In genomic region chr6:38871745-38872568, GRCh38 we compare ENCODE assay signal across 8 cellular contexts.
DNase-seq lines count a peak whose midpoint lies in the region; ATAC-seq, FAIRE-seq and TF ChIP-seq lines count a peak whose summit lies in the region.

No MANE protein-coding gene starts in this region.

- TF ChIP-seq POLR2A in H1 (IDR thresholded peaks at IDR 0.05; ENCODE audit: control extremely low read depth in 1 of 2, low read depth in 2 of 2, low read length in 2 of 2) = no peak

- H3K79me1 ChIP-seq in H1 (ENCODE audit: low read depth, low read length) = no peaks in the 10 kb centered on the region

- DNase-seq in AG08396 (ENCODE audit: low spot score) (peak; percentile 59), GM19239 (ENCODE audit: insufficient read length, low spot score) (peak; percentile 40), NCI-H510A treated with DMSO at 0.1 percent for 48 hours (lab: John Stamatoyannopoulos, UW) (peak; percentile 88), H1 (ENCODE audit: low read depth in 1 of 2, low spot score in 2 of 2) (peak; percentile 39 to 86), mucosa of descending colon (peak in 2 of 3 donors; percentile 46 to 72)
- DNase-seq in activated CD4-positive, alpha-beta T cell treated with anti-CD3 and anti-CD28 coated beads, Interleukin-2, amount 50 U/mL, for 48 hours = peak; percentile 69 to 77
- peak in 5 of 6 experiments; percentile 3 to 62 (median 27) for DNase-seq in stimulated activated naive CD4-positive, alpha-beta T cell (lab: John Stamatoyannopoulos, UW)

- no peak overlapping the region for H3K14ac ChIP-seq in H1 (ENCODE audit: insufficient read length)

- POLR2A ChIA-PET in H1 (lab: Charles Lee; ENCODE audit: partially characterized antibody) = no interaction called here

- H2BK12ac ChIP-seq in H1 (ENCODE audit: low read depth, low read length) = no peak overlapping the region

- no peak overlapping the region for H3K4ac ChIP-seq in H1 (replicated peaks; ENCODE audit: insufficient read length, low read depth, low read length)

- H3K9me3 ChIP-seq in H1 (ENCODE audit: insufficient read depth in 2 of 2, low read depth in 1 of 2, low read length in 1 of 2) (no peaks in the 10 kb centered on the region), mucosa of descending colon (no peaks in the 10 kb centered on the region)

- peak; percentile 92 to 96 for TF ChIP-seq RAD21 in H1 (IDR thresholded peaks at IDR 0.05 in 1 of 2, conservative IDR thresholded peaks at IDR 0.05 in 1 of 2; ENCODE audit: low read depth in 2 of 2, low read length in 2 of 2)

- H3K27ac ChIP-seq in H1 (ENCODE audit: low read depth, low read length) = no peak overlapping the region

- no peak for TF ChIP-seq EP300 in H1 (IDR thresholded peaks at IDR 0.05; ENCODE audit: borderline replicate concordance in 1 of 2, low read depth in 2 of 2, low read length in 2 of 2)

- no peak overlapping the region for H3K18ac ChIP-seq in H1 (ENCODE audit: extremely low read depth, low read length)

- no peak overlapping the region for H4K5ac ChIP-seq in H1 (ENCODE audit: insufficient read length, low read depth, low read length)

- intact Hi-C loops in mucosa of descending colon (cut with DNase I, micrococcal nuclease) = loop anchor here (5.0 to 10.0 kb wide), 2 partner anchors 433 to 440 kb away; partner anchors contain the start of gene KCNK17 (in 1 of the 2)

- H2BK20ac ChIP-seq in H1 (ENCODE audit: low read length) = no peak overlapping the region

- H4K20me1 ChIP-seq in H1 (replicated peaks in 1 of 2; ENCODE audit: control insufficient read depth in 1 of 2, insufficient read depth in 2 of 2, low read length in 2 of 2) = no peaks in the 10 kb centered on the region

- no peaks in the 10 kb centered on the region for H3K27me3 ChIP-seq in H1 (replicated peaks in 1 of 4; ENCODE audit: control insufficient read depth in 3 of 4, extremely low read depth in 1 of 4, insufficient read depth in 3 of 4, low read length in 3 of 4)

- H3K9ac ChIP-seq in H1 (replicated peaks in 1 of 4; ENCODE audit: extremely low read depth in 1 of 4, low read depth in 3 of 4, low read length in 3 of 4) = no peak overlapping the region

- peak; percentile 73 to 96 (median 91) for TF ChIP-seq CTCF in H1 (IDR thresholded peaks at IDR 0.05; ENCODE audit: control extremely low read depth in 1 of 3, insufficient read depth in 1 of 3, low read depth in 1 of 3, low read length in 3 of 3)
- TF ChIP-seq CTCF in mucosa of descending colon (IDR thresholded peaks at IDR 0.05) = peak; percentile 72

- no peaks in the 10 kb centered on the region; a peak in 1 of 7 replicates for H3K4me1 ChIP-seq in H1 (replicated peaks in 1 of 4; ENCODE audit: control insufficient read depth in 3 of 4, insufficient read depth in 4 of 4, low read length in 3 of 4)
- H3K4me1 ChIP-seq in mucosa of descending colon (ENCODE audit: low read depth) = no peaks in the 10 kb centered on the region

- no peaks in the 10 kb centered on the region for H3K36me3 ChIP-seq in H1 (ENCODE audit: control insufficient read depth in 2 of 4, insufficient read depth in 4 of 4, low read length in 3 of 4)
- H3K36me3 ChIP-seq in mucosa of descending colon (ENCODE audit: low read depth) = no peaks in the 10 kb centered on the region

- WGBS in H1 (ENCODE audit: extremely low coverage in 1 of 2, insufficient coverage in 1 of 2, insufficient read length in 1 of 2, insufficient replicate concordance in 2 of 2, low coverage in 1 of 2, low lambda C conversion rate in 2 of 2, missing lambda C conversion rate in 1 of 2), 2 experiments = 42% methylated on average over 15 of the region's 15 CpGs; no CpG with 5 or more reads in 1 of the 2 experiments

- H4K91ac ChIP-seq in H1 (replicated peaks; ENCODE audit: insufficient read length, low read length) = no peak overlapping the region

- CTCF ChIA-PET in H1 (lab: Charles Lee; ENCODE audit: partially characterized antibody) = interaction anchor here (0.6 to 4.3 kb wide), 59 partner anchors 10 to 439 kb away, joined by 3 to 37 read pairs (median 5); partner anchors contain the start of gene SAYSD1

- H4K8ac ChIP-seq in H1 (ENCODE audit: extremely low read depth, insufficient read depth, low read length) = no peak overlapping the region

- FAIRE-seq in GM19239 (lab: Jason Lieb, UNC) = peak; percentile 92
- FAIRE-seq in H1 (lab: Jason Lieb, UNC) = peak; percentile 94

- H3K4me2 ChIP-seq in H1 (ENCODE audit: insufficient read depth in 1 of 2, low read depth in 2 of 2, low read length in 2 of 2) = no peak overlapping the region

- no peak overlapping the region for H2BK120ac ChIP-seq in H1 (replicated peaks; ENCODE audit: low read depth, low read length)

- H3K4me3 ChIP-seq in H1 (ENCODE audit: extremely low read depth in 1 of 4, insufficient read depth in 2 of 4, low read depth in 3 of 4, low read length in 4 of 4) (no peak overlapping the region), mucosa of descending colon (no peak overlapping the region)

- H2AFZ ChIP-seq in H1 (ENCODE audit: low read length) = no peak overlapping the region

- H3K23ac ChIP-seq in H1 (ENCODE audit: insufficient read length) = no peak overlapping the region

- H2BK15ac ChIP-seq in H1 (ENCODE audit: low read length) = no peak overlapping the region

- ATAC-seq in mucosa of descending colon = peak; percentile 62
- ATAC-seq in HG02870 (IDR thresholded peaks at IDR 0.05; ENCODE audit: unreplicated experiment) = no peak

- no peak overlapping the region for H2AK5ac ChIP-seq in H1 (ENCODE audit: low read depth, low read length)

- no peak overlapping the region for H3K56ac ChIP-seq in H1 (replicated peaks; ENCODE audit: insufficient read length, low read depth, low read length)

- no peaks in the 10 kb centered on the region for H3K23me2 ChIP-seq in H1 (ENCODE audit: low read depth, low read length)

- no peaks in the 10 kb centered on the region for H3K79me2 ChIP-seq in H1 (ENCODE audit: control insufficient read depth in 1 of 2, insufficient read depth in 2 of 2, low read length in 2 of 2)

- H2BK5ac ChIP-seq in H1 (ENCODE audit: low read depth, low read length) = no peak overlapping the region

TF ChIP-seq in H1, 55 proteins besides CTCF, POLR2A, EP300 and RAD21:
- TF ChIP-seq PHF8 (conservative IDR thresholded peaks at IDR 0.05; ENCODE audit: low read depth, low read length) (no peak), CREB1 (IDR thresholded peaks at IDR 0.05) (peak; percentile 13; the same call in 1 of the 2 replicates)

Comparison
In these comparisons a context has a peak if more than half of its experiments do, and no peak if none do; other contexts are left out.
1. DNase-seq: peak in every context shown above with its lines; median percentile 88 in NCI-H510A treated with DMSO at 0.1 percent for 48 hours; 73 in activated CD4-positive, alpha-beta T cell treated with anti-CD3 and anti-CD28 coated beads, Interleukin-2, amount 50 U/mL, for 48 hours; 62 in H1; 59 in AG08396; 59 in mucosa of descending colon; 40 in GM19239; 27 in stimulated activated naive CD4-positive, alpha-beta T cell.